Comparison of ENCODE assay signal across 21 cellular contexts in the genomic region with DNA sequence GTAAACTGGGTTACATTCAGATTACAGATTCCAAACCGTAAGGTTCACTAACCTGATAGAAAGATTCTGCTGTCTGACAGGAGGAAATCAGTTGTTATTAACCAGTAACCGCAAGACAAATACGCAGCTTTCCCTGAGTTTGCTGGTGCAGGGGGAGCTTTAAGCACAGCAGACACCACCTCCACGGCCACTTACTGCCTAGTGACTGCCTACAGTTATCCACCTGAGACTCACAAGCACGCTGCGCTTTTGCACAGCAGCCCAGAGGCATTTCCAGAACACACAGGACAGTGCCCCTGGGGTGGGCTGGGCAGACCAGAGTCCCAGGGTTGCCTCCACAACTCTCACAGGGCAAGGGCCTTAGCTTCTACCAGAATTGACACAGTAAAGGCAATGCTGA.
"Had no signal": no experiment of that assay in that cellular context is flagged by ENCODE, and none has a peak within 500 bp of the region (broad histone marks: within the 10 kb centered on the region; RNA-seq: fewer than 3 reads in every experiment).

No MANE protein-coding gene starts in this region.

- ATAC-seq: left lobe of liver; natural killer cell treated with Interleukin-12 subunit alpha and Interleukin-12 subunit beta and Interleukin-15 and Interleukin-18, amount 100 ng/mL, for 72 hours had no signal

- H3K4me3 Mint-ChIP-seq: natural killer cell treated with Interleukin-12 subunit alpha and Interleukin-12 subunit beta and Interleukin-15 and Interleukin-18, amount 100 ng/mL, for 72 hours; neural progenitor cell had no signal

- H3K36me3 Mint-ChIP-seq: natural killer cell treated with Interleukin-12 subunit alpha and Interleukin-12 subunit beta and Interleukin-15 and Interleukin-18, amount 100 ng/mL, for 72 hours had no signal

- DNase-seq: caudate nucleus; effector CD4-positive, alpha-beta T cell; foreskin melanocyte; head of caudate nucleus; hippocampal formation; mesenchymal stem cell; midbrain; occipital lobe; retina; small intestine; stimulated activated CD4-positive, alpha-beta T cell treated with anti-CD3 and anti-CD28 coated beads, Interleukin-2, amount 100 ng/mL, for 48 hours; stimulated activated naive CD4-positive, alpha-beta T cell treated with Interleukin-2 at 50 U/mL for 16 hours; tibial artery; upper lobe of left lung had no signal

- H3K79me2 ChIP-seq: parathyroid adenoma had no signal

- H3K9me3 ChIP-seq: prostate gland had no signal

- H2AFZ ChIP-seq: neural progenitor cell, parathyroid adenoma had no signal

- H3K27ac ChIP-seq: coronary artery, neural progenitor cell, parathyroid adenoma, prostate gland, tibial artery, upper lobe of left lung had no signal

- H3K4me2 ChIP-seq: neural progenitor cell had no signal

- H3K36me3 ChIP-seq: neural progenitor cell, prostate gland had no signal

- H3K9me3 Mint-ChIP-seq: natural killer cell treated with Interleukin-12 subunit alpha and Interleukin-12 subunit beta and Interleukin-15 and Interleukin-18, amount 100 ng/mL, for 72 hours had no signal

- H3K4me3 ChIP-seq: coronary artery, lung, neural progenitor cell, prostate gland, tibial artery, upper lobe of left lung had no signal

- H3K27ac Mint-ChIP-seq: natural killer cell treated with Interleukin-12 subunit alpha and Interleukin-12 subunit beta and Interleukin-15 and Interleukin-18, amount 100 ng/mL, for 72 hours had no signal

- H3K27me3 ChIP-seq: neural progenitor cell, upper lobe of left lung had no signal

- H3K4me1 ChIP-seq: neural progenitor cell, parathyroid adenoma, prostate gland, tibial artery had no signal
